ENCODE assay signal across 7 cellular contexts in genomic region chr5:167180899-167181298, GRCh38.
"Had no signal": no experiment of that assay in that cellular context is flagged by ENCODE, and none has a peak within 500 bp of the region (broad histone marks: within the 10 kb centered on the region; RNA-seq: fewer than 3 reads in every experiment).

No MANE protein-coding gene starts in this region.

- H3K4me1 Mint-ChIP-seq: IgD-negative memory B cell had no signal

- H3K36me3 Mint-ChIP-seq: IgD-negative memory B cell had no signal

- H3K27ac Mint-ChIP-seq: H9, IgD-negative memory B cell had no signal

- H3K27ac ChIP-seq: HL-60, KMS-11 had no signal

- H3K9me3 Mint-ChIP-seq: H9 had no signal

- H3K4me3 Mint-ChIP-seq: H9, IgD-negative memory B cell had no signal

- DNase-seq: GOT3, H9, HCEC 1CT, KBM-7 had no signal

- H3K4me2 ChIP-seq: KMS-11 had no signal

- H3K27me3 Mint-ChIP-seq: IgD-negative memory B cell had no signal

- H3K9ac ChIP-seq: KMS-11 had no signal
